1 cellular context compared by ENCODE assay signal in genomic region chr20:327041-327945, GRCh38.
TF ChIP-seq lines count a peak whose summit lies in the region.

No MANE protein-coding gene starts in this region.

TF ChIP-seq in HepG2, 621 proteins besides CTCF, POLR2A, EP300 and RAD21 (continued from another document and continues in another):
- no peak for TF ChIP-seq CEBPZ (IDR thresholded peaks at IDR 0.05; ENCODE audit: low read length)
- no peak for TF ChIP-seq ZNF597 (CRISPR knock-in tag; IDR thresholded peaks at IDR 0.05)
- TF ChIP-seq, protein P1, sequence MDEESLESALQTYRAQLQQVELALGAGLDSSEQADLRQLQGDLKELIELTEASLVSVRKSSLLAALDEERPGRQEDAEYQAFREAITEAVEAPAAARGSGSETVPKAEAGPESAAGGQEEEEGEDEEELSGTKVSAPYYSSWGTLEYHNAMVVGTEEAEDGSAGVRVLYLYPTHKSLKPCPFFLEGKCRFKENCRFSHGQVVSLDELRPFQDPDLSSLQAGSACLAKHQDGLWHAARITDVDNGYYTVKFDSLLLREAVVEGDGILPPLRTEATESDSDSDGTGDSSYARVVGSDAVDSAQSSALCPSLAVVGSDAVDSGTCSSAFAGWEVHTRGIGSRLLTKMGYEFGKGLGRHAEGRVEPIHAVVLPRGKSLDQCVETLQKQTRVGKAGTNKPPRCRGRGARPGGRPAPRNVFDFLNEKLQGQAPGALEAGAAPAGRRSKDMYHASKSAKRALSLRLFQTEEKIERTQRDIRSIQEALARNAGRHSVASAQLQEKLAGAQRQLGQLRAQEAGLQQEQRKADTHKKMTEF (CRISPR knock-in tag; IDR thresholded peaks at IDR 0.05): peak; percentile 98
- peak; percentile 57; the same call in 1 of the 2 replicates for TF ChIP-seq KDM2A (CRISPR knock-in tag; IDR thresholded peaks at IDR 0.05; ENCODE audit: borderline replicate concordance, low read depth)
- peak; percentile 100 for TF ChIP-seq MAZ (IDR thresholded peaks at IDR 0.05; ENCODE audit: borderline replicate concordance, low read depth, low read length)
- TF ChIP-seq MAZ (CRISPR knock-in tag; IDR thresholded peaks at IDR 0.05; ENCODE audit: low read depth): peak; percentile 98
- no peak for TF ChIP-seq FOSL1 (CRISPR knock-in tag; IDR thresholded peaks at IDR 0.05; ENCODE audit: borderline replicate concordance)
- 0 out of 2 replicates have a peak, but pooled peaks have one; percentile 66 for TF ChIP-seq ZNF251 (CRISPR knock-in tag; IDR thresholded peaks at IDR 0.05)
- TF ChIP-seq PTBP1 (IDR thresholded peaks at IDR 0.05; ENCODE audit: low read depth, low read length, poor library complexity, severe bottlenecking): peak; percentile 92
- no peak for TF ChIP-seq ZFP36L2 (CRISPR knock-in tag; IDR thresholded peaks at IDR 0.05)
- no peak for TF ChIP-seq LBX2 (CRISPR knock-in tag; IDR thresholded peaks at IDR 0.05; ENCODE audit: borderline replicate concordance)
- TF ChIP-seq YY1 (IDR thresholded peaks at IDR 0.05; ENCODE audit: insufficient read depth, insufficient replicate concordance, low read depth, low read length): peak; percentile 59
- 0 out of 2 replicates have a peak, but pooled peaks have one; percentile 65 for TF ChIP-seq ZMAT3 (CRISPR knock-in tag; conservative IDR thresholded peaks at IDR 0.05)
- peak; percentile 71; the same call in 1 of the 2 replicates for TF ChIP-seq ZNF678 (CRISPR knock-in tag; IDR thresholded peaks at IDR 0.05)
- peak; percentile 47; the same call in 1 of the 2 replicates for TF ChIP-seq ARNT2 (CRISPR knock-in tag; IDR thresholded peaks at IDR 0.05; ENCODE audit: low read depth)
- TF ChIP-seq PITX1 (CRISPR knock-in tag; IDR thresholded peaks at IDR 0.05): peak; percentile 77; the same call in 1 of the 2 replicates
- no peak for TF ChIP-seq ZFP41 (CRISPR knock-in tag; IDR thresholded peaks at IDR 0.05; ENCODE audit: borderline replicate concordance)
- no peak for TF ChIP-seq KDM1A (CRISPR knock-in tag; IDR thresholded peaks at IDR 0.05)
- TF ChIP-seq ZNF660 (CRISPR knock-in tag; IDR thresholded peaks at IDR 0.05; ENCODE audit: borderline replicate concordance, low read depth): 0 out of 2 replicates have a peak, but pooled peaks have one; percentile 59
- 0 out of 2 replicates have a peak, but pooled peaks have one; percentile 71 for TF ChIP-seq ZNF816 (CRISPR knock-in tag; IDR thresholded peaks at IDR 0.05; ENCODE audit: borderline replicate concordance)
- peak; percentile 1 for TF ChIP-seq ZNF407 (CRISPR knock-in tag; IDR thresholded peaks at IDR 0.05; ENCODE audit: not compliant biosample characterization)
- TF ChIP-seq NR2F6 (IDR thresholded peaks at IDR 0.05): no peak; the same call in none of the 2 replicates
- peak; percentile 41; the same call in 1 of the 2 replicates for TF ChIP-seq NR2F6 (CRISPR knock-in tag; IDR thresholded peaks at IDR 0.05)
- TF ChIP-seq CENPX (CRISPR knock-in tag; IDR thresholded peaks at IDR 0.05): no peak
- TF ChIP-seq POLR2AphosphoS2 (IDR thresholded peaks at IDR 0.05; ENCODE audit: low read depth, low read length): peak; percentile 32; the same call in 1 of the 2 replicates
- TF ChIP-seq ZNF850 (CRISPR knock-in tag; conservative IDR thresholded peaks at IDR 0.05): 0 out of 2 replicates have a peak, but pooled peaks have one; percentile 6
- TF ChIP-seq EZH2 (conservative IDR thresholded peaks at IDR 0.05; ENCODE audit: low read depth, low read length): no peak
- TF ChIP-seq, protein P2, sequence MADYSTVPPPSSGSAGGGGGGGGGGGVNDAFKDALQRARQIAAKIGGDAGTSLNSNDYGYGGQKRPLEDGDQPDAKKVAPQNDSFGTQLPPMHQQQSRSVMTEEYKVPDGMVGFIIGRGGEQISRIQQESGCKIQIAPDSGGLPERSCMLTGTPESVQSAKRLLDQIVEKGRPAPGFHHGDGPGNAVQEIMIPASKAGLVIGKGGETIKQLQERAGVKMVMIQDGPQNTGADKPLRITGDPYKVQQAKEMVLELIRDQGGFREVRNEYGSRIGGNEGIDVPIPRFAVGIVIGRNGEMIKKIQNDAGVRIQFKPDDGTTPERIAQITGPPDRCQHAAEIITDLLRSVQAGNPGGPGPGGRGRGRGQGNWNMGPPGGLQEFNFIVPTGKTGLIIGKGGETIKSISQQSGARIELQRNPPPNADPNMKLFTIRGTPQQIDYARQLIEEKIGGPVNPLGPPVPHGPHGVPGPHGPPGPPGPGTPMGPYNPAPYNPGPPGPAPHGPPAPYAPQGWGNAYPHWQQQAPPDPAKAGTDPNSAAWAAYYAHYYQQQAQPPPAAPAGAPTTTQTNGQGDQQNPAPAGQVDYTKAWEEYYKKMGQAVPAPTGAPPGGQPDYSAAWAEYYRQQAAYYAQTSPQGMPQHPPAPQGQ (CRISPR knock-in tag; IDR thresholded peaks at IDR 0.05; ENCODE audit: borderline replicate concordance): no peak
- TF ChIP-seq, protein P3, sequence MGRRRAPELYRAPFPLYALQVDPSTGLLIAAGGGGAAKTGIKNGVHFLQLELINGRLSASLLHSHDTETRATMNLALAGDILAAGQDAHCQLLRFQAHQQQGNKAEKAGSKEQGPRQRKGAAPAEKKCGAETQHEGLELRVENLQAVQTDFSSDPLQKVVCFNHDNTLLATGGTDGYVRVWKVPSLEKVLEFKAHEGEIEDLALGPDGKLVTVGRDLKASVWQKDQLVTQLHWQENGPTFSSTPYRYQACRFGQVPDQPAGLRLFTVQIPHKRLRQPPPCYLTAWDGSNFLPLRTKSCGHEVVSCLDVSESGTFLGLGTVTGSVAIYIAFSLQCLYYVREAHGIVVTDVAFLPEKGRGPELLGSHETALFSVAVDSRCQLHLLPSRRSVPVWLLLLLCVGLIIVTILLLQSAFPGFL (CRISPR knock-in tag; IDR thresholded peaks at IDR 0.05): no peak
- TF ChIP-seq SKI (IDR thresholded peaks at IDR 0.05; ENCODE audit: partially characterized antibody): peak; percentile 34
- TF ChIP-seq, protein P4, sequence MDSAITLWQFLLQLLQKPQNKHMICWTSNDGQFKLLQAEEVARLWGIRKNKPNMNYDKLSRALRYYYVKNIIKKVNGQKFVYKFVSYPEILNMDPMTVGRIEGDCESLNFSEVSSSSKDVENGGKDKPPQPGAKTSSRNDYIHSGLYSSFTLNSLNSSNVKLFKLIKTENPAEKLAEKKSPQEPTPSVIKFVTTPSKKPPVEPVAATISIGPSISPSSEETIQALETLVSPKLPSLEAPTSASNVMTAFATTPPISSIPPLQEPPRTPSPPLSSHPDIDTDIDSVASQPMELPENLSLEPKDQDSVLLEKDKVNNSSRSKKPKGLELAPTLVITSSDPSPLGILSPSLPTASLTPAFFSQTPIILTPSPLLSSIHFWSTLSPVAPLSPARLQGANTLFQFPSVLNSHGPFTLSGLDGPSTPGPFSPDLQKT (CRISPR knock-in tag; IDR thresholded peaks at IDR 0.05; ENCODE audit: borderline replicate concordance): no peak
- TF ChIP-seq KLF13 (CRISPR knock-in tag; IDR thresholded peaks at IDR 0.05): no peak
- no peak; the same call in 1 of the 2 replicates for TF ChIP-seq NFYB (CRISPR knock-in tag; IDR thresholded peaks at IDR 0.05)
- TF ChIP-seq, protein P5, sequence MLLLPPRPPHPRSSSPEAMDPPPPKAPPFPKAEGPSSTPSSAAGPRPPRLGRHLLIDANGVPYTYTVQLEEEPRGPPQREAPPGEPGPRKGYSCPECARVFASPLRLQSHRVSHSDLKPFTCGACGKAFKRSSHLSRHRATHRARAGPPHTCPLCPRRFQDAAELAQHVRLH (CRISPR knock-in tag; IDR thresholded peaks at IDR 0.05; ENCODE audit: borderline replicate concordance, low read depth): 0 out of 2 replicates have a peak, but pooled peaks have one; percentile 3
- peak; percentile 68; the same call in 1 of the 2 replicates for TF ChIP-seq ZNF225 (CRISPR knock-in tag; IDR thresholded peaks at IDR 0.05)
- no peak; the same call in 1 of the 2 replicates for TF ChIP-seq GATAD1 (CRISPR knock-in tag; IDR thresholded peaks at IDR 0.05)
- TF ChIP-seq ZNF772 (CRISPR knock-in tag; IDR thresholded peaks at IDR 0.05): 0 out of 2 replicates have a peak, but pooled peaks have one; percentile 34
- TF ChIP-seq, protein P6, sequence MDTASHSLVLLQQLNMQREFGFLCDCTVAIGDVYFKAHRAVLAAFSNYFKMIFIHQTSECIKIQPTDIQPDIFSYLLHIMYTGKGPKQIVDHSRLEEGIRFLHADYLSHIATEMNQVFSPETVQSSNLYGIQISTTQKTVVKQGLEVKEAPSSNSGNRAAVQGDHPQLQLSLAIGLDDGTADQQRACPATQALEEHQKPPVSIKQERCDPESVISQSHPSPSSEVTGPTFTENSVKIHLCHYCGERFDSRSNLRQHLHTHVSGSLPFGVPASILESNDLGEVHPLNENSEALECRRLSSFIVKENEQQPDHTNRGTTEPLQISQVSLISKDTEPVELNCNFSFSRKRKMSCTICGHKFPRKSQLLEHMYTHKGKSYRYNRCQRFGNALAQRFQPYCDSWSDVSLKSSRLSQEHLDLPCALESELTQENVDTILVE (CRISPR knock-in tag; IDR thresholded peaks at IDR 0.05): peak; percentile 87
